34 cellular contexts compared by ENCODE assay signal in genomic region chr16:17001471-17001870, GRCh38.
"Had no signal": no experiment of that assay in that cellular context is flagged by ENCODE, and none has a peak within 500 bp of the region (broad histone marks: within the 10 kb centered on the region; RNA-seq: fewer than 3 reads in every experiment).

No MANE protein-coding gene starts in this region.

- H3K9me3 ChIP-seq: MG63 had no signal

- H3K4me3 ChIP-seq: MG63 had no signal

- DNase-seq: Karpas-422, Kasumi-1, KG1, MG63, MM.1S, MV-4-11, NCI-H1048, NCI-H1092, NCI-H1092 treated with DMSO at 0.1 percent for 48 hours, NCI-H1105, NCI-H1105 treated with DMSO at 0.1 percent for 48 hours, NCI-H1417, NCI-H1417 treated with DMSO at 0.1 percent for 48 hours, NCI-H1436, NCI-H1436 treated with DMSO at 0.1 percent for 48 hours, NCI-H146, NCI-H1694, NCI-H1694 treated with DMSO at 0.1 percent for 48 hours, NCI-H187, NCI-H187 treated with DMSO at 0.1 percent for 48 hours, NCI-H1930, NCI-H2029, NCI-H2029 treated with DMSO at 0.1 percent for 48 hours, NCI-H2081, NCI-H2081 treated with DMSO at 0.1 percent for 48 hours, NCI-H2107, NCI-H2171, NCI-H2171 treated with DMSO at 0.1 percent for 48 hours, NCI-H2227 treated with DMSO at 0.1 percent for 48 hours, NCI-H226, NCI-H345, NCI-H446, NCI-H446 treated with DMSO at 0.1 percent for 48 hours had no signal

- H3K27me3 ChIP-seq: MG63 had no signal

- H3K4me2 ChIP-seq: KMS-11 had no signal

- H3K27ac ChIP-seq: KMS-11 had no signal

- H3K36me3 ChIP-seq: MG63 had no signal
